ENCODE assay signal across 6 cellular contexts in genomic region chr18:34938102-34938501, GRCh38.
"Had no signal": no experiment of that assay in that cellular context is flagged by ENCODE, and none has a peak within 500 bp of the region (broad histone marks: within the 10 kb centered on the region; RNA-seq: fewer than 3 reads in every experiment).

No MANE protein-coding gene starts in this region.

- H3K36me3 ChIP-seq: HAP-1 had no signal

- H3K4me3 ChIP-seq: GM23338, HAP-1 had no signal

- H3K27ac Mint-ChIP-seq: GM23338, HFFc6, IgD-negative memory B cell had no signal

- DNase-seq: H7, HFFc6 had no signal

- H3K4me3 Mint-ChIP-seq: GM23338, HFFc6, IgD-negative memory B cell had no signal

- H3K4me1 ChIP-seq: HAP-1 had no signal

- ATAC-seq: GM23338, HCT116 had no signal

- H3K4me1 Mint-ChIP-seq: IgD-negative memory B cell had no signal

- H3K9me3 ChIP-seq: HAP-1 had no signal

- H3K9me3 Mint-ChIP-seq: GM23338, HFFc6 had no signal
